1 cellular context compared by ENCODE assay signal in genomic region chr22:22245256-22245909, GRCh38.
TF ChIP-seq lines count a peak whose summit lies in the region.

No MANE protein-coding gene starts in this region.

TF ChIP-seq in K562, 482 proteins besides CTCF, POLR2A, EP300 and RAD21 (continued from another document):
- TF ChIP-seq MXD1 (CRISPR knock-in tag; IDR thresholded peaks at IDR 0.05; ENCODE audit: borderline replicate concordance, poor library complexity, severe bottlenecking), result peak; percentile 18
